In genomic region chr16:14405611-14406537, GRCh38 we compare ENCODE assay signal across 1 cellular context.
TF ChIP-seq lines count a peak whose summit lies in the region.

No MANE protein-coding gene starts in this region.

TF ChIP-seq in HepG2, 621 proteins besides CTCF, POLR2A, EP300 and RAD21 (continued from another document and continues in another):
- TF ChIP-seq ZNF446 (CRISPR knock-in tag; IDR thresholded peaks at IDR 0.05), result 0 out of 2 replicates have a peak, but pooled peaks have one; percentile 81
- TF ChIP-seq NFKBIZ (CRISPR knock-in tag; IDR thresholded peaks at IDR 0.05), result peak; percentile 36; the same call in 1 of the 2 replicates
- peak; percentile 28; the same call in 1 of the 2 replicates for TF ChIP-seq SATB2 (CRISPR knock-in tag; IDR thresholded peaks at IDR 0.05)
- TF ChIP-seq ZNF670 (CRISPR knock-in tag; IDR thresholded peaks at IDR 0.05; ENCODE audit: borderline replicate concordance), result peak; percentile 98
- peak; percentile 68 for TF ChIP-seq HNF4A (CRISPR knock-in tag; IDR thresholded peaks at IDR 0.05)
- TF ChIP-seq NFATC3 (CRISPR knock-in tag; IDR thresholded peaks at IDR 0.05), result no peak
- TF ChIP-seq BCL3 (CRISPR knock-in tag; IDR thresholded peaks at IDR 0.05), result peak; percentile 85; the same call in 1 of the 2 replicates
- TF ChIP-seq, protein P1, sequence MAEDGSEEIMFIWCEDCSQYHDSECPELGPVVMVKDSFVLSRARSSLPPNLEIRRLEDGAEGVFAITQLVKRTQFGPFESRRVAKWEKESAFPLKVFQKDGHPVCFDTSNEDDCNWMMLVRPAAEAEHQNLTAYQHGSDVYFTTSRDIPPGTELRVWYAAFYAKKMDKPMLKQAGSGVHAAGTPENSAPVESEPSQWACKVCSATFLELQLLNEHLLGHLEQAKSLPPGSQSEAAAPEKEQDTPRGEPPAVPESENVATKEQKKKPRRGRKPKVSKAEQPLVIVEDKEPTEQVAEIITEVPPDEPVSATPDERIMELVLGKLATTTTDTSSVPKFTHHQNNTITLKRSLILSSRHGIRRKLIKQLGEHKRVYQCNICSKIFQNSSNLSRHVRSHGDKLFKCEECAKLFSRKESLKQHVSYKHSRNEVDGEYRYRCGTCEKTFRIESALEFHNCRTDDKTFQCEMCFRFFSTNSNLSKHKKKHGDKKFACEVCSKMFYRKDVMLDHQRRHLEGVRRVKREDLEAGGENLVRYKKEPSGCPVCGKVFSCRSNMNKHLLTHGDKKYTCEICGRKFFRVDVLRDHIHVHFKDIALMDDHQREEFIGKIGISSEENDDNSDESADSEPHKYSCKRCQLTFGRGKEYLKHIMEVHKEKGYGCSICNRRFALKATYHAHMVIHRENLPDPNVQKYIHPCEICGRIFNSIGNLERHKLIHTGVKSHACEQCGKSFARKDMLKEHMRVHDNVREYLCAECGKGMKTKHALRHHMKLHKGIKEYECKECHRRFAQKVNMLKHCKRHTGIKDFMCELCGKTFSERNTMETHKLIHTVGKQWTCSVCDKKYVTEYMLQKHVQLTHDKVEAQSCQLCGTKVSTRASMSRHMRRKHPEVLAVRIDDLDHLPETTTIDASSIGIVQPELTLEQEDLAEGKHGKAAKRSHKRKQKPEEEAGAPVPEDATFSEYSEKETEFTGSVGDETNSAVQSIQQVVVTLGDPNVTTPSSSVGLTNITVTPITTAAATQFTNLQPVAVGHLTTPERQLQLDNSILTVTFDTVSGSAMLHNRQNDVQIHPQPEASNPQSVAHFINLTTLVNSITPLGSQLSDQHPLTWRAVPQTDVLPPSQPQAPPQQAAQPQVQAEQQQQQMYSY (CRISPR knock-in tag; IDR thresholded peaks at IDR 0.05), result peak; percentile 86
- peak; percentile 79 for TF ChIP-seq CREB3 (CRISPR knock-in tag; IDR thresholded peaks at IDR 0.05)
- peak; percentile 89 for TF ChIP-seq ZNF605 (CRISPR knock-in tag; IDR thresholded peaks at IDR 0.05)
- no peak for TF ChIP-seq SRSF4 (IDR thresholded peaks at IDR 0.05; ENCODE audit: low read depth, low read length, poor library complexity, severe bottlenecking)
- peak; percentile 82; the same call in 1 of the 2 replicates for TF ChIP-seq GZF1 (CRISPR knock-in tag; IDR thresholded peaks at IDR 0.05)
- TF ChIP-seq, protein P2, sequence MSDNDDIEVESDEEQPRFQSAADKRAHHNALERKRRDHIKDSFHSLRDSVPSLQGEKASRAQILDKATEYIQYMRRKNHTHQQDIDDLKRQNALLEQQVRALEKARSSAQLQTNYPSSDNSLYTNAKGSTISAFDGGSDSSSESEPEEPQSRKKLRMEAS (IDR thresholded peaks at IDR 0.05), result peak; percentile 92
- 0 out of 2 replicates have a peak, but pooled peaks have one; percentile 9 for TF ChIP-seq NFYB (CRISPR knock-in tag; IDR thresholded peaks at IDR 0.05)
- peak; percentile 35 for TF ChIP-seq ZNF331 (CRISPR knock-in tag; IDR thresholded peaks at IDR 0.05)
- TF ChIP-seq BORCS8-MEF2B (CRISPR knock-in tag; IDR thresholded peaks at IDR 0.05), result peak; percentile 92
- peak; percentile 99 for TF ChIP-seq ZNF747 (CRISPR knock-in tag; IDR thresholded peaks at IDR 0.05; ENCODE audit: borderline replicate concordance)
- peak; percentile 27; the same call in 1 of the 2 replicates for TF ChIP-seq ZNF263 (CRISPR knock-in tag; IDR thresholded peaks at IDR 0.05)
- peak; percentile 77; the same call in 1 of the 2 replicates for TF ChIP-seq BRF2 (CRISPR knock-in tag; IDR thresholded peaks at IDR 0.05)
- TF ChIP-seq CEBPB (IDR thresholded peaks at IDR 0.05; ENCODE audit: borderline replicate concordance, low read depth, low read length), result peak; percentile 55; the same call in 1 of the 2 replicates
- TF ChIP-seq, protein P3, sequence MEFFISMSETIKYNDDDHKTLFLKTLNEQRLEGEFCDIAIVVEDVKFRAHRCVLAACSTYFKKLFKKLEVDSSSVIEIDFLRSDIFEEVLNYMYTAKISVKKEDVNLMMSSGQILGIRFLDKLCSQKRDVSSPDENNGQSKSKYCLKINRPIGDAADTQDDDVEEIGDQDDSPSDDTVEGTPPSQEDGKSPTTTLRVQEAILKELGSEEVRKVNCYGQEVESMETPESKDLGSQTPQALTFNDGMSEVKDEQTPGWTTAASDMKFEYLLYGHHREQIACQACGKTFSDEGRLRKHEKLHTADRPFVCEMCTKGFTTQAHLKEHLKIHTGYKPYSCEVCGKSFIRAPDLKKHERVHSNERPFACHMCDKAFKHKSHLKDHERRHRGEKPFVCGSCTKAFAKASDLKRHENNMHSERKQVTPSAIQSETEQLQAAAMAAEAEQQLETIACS (CRISPR knock-in tag; IDR thresholded peaks at IDR 0.05), result peak; percentile 32; the same call in 1 of the 2 replicates
- TF ChIP-seq ZNF766 (CRISPR knock-in tag; IDR thresholded peaks at IDR 0.05; ENCODE audit: borderline replicate concordance), result peak; percentile 82
- TF ChIP-seq SIX1 (CRISPR knock-in tag; IDR thresholded peaks at IDR 0.05; ENCODE audit: borderline replicate concordance), result peak; percentile 39; the same call in 1 of the 2 replicates
- TF ChIP-seq HDAC1 (CRISPR knock-in tag; IDR thresholded peaks at IDR 0.05), result peak; percentile 97
- TF ChIP-seq RARG (CRISPR knock-in tag; IDR thresholded peaks at IDR 0.05; ENCODE audit: low read depth), result no peak
- 0 out of 2 replicates have a peak, but pooled peaks have one; percentile 85 for TF ChIP-seq ISX (CRISPR knock-in tag; conservative IDR thresholded peaks at IDR 0.05)
- peak; percentile 69; the same call in 1 of the 2 replicates for TF ChIP-seq KLF12 (CRISPR knock-in tag; IDR thresholded peaks at IDR 0.05; ENCODE audit: borderline replicate concordance)
- TF ChIP-seq ZNF205 (CRISPR knock-in tag; IDR thresholded peaks at IDR 0.05), result no peak
- TF ChIP-seq ARNT (IDR thresholded peaks at IDR 0.05), result no peak
- peak; percentile 95 for TF ChIP-seq ZNF232 (CRISPR knock-in tag; IDR thresholded peaks at IDR 0.05; ENCODE audit: borderline replicate concordance)
- TF ChIP-seq, protein P4, sequence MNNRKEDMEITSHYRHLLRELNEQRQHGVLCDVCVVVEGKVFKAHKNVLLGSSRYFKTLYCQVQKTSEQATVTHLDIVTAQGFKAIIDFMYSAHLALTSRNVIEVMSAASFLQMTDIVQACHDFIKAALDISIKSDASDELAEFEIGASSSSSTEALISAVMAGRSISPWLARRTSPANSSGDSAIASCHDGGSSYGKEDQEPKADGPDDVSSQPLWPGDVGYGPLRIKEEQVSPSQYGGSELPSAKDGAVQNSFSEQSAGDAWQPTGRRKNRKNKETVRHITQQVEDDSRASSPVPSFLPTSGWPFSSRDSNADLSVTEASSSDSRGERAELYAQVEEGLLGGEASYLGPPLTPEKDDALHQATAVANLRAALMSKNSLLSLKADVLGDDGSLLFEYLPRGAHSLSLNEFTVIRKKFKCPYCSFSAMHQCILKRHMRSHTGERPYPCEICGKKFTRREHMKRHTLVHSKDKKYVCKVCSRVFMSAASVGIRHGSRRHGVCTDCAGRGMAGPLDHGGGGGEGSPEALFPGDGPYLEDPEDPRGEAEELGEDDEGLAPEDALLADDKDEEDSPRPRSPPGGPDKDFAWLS (CRISPR knock-in tag; IDR thresholded peaks at IDR 0.05; ENCODE audit: borderline replicate concordance), result no peak
- peak; percentile 95 for TF ChIP-seq ZMAT3 (CRISPR knock-in tag; conservative IDR thresholded peaks at IDR 0.05)
- TF ChIP-seq PRDM10 (CRISPR knock-in tag; IDR thresholded peaks at IDR 0.05; ENCODE audit: low read depth), result peak; percentile 27; the same call in 1 of the 2 replicates
- peak; percentile 29; the same call in 1 of the 2 replicates for TF ChIP-seq LCORL (IDR thresholded peaks at IDR 0.05)
- peak; percentile 90 for TF ChIP-seq LCORL (CRISPR knock-in tag; IDR thresholded peaks at IDR 0.05)
- peak; percentile 56; the same call in 1 of the 2 replicates for TF ChIP-seq SIN3A (IDR thresholded peaks at IDR 0.05; ENCODE audit: borderline replicate concordance, low read depth, low read length)
- TF ChIP-seq DNMT1 (CRISPR knock-in tag; IDR thresholded peaks at IDR 0.05), result peak; percentile 96
- TF ChIP-seq, protein P5, sequence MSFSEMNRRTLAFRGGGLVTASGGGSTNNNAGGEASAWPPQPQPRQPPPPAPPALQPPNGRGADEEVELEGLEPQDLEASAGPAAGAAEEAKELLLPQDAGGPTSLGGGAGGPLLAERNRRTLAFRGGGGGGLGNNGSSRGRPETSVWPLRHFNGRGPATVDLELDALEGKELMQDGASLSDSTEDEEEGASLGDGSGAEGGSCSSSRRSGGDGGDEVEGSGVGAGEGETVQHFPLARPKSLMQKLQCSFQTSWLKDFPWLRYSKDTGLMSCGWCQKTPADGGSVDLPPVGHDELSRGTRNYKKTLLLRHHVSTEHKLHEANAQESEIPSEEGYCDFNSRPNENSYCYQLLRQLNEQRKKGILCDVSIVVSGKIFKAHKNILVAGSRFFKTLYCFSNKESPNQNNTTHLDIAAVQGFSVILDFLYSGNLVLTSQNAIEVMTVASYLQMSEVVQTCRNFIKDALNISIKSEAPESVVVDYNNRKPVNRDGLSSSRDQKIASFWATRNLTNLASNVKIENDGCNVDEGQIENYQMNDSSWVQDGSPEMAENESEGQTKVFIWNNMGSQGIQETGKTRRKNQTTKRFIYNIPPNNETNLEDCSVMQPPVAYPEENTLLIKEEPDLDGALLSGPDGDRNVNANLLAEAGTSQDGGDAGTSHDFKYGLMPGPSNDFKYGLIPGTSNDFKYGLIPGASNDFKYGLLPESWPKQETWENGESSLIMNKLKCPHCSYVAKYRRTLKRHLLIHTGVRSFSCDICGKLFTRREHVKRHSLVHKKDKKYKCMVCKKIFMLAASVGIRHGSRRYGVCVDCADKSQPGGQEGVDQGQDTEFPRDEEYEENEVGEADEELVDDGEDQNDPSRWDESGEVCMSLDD (CRISPR knock-in tag; IDR thresholded peaks at IDR 0.05; ENCODE audit: borderline replicate concordance), result peak; percentile 82; the same call in 1 of the 2 replicates
- peak; percentile 69; the same call in 1 of the 2 replicates for TF ChIP-seq ZNF251 (CRISPR knock-in tag; IDR thresholded peaks at IDR 0.05)
- TF ChIP-seq THAP8 (CRISPR knock-in tag; IDR thresholded peaks at IDR 0.05; ENCODE audit: borderline replicate concordance), result peak; percentile 87; the same call in 1 of the 2 replicates
- TF ChIP-seq MED13 (CRISPR knock-in tag; IDR thresholded peaks at IDR 0.05), result peak; percentile 66; the same call in 1 of the 2 replicates
- no peak for TF ChIP-seq SAFB2 (CRISPR knock-in tag; IDR thresholded peaks at IDR 0.05; ENCODE audit: borderline replicate concordance, low read depth)
- peak; percentile 94 for TF ChIP-seq ZSCAN31 (CRISPR knock-in tag; IDR thresholded peaks at IDR 0.05; ENCODE audit: low read depth)
- peak; percentile 24; the same call in 1 of the 2 replicates for TF ChIP-seq HNF4G (IDR thresholded peaks at IDR 0.05; ENCODE audit: borderline replicate concordance, low read depth, low read length)
- TF ChIP-seq HNF4G (CRISPR knock-in tag; IDR thresholded peaks at IDR 0.05; ENCODE audit: borderline replicate concordance, low read depth), result no peak; the same call in 1 of the 2 replicates
- TF ChIP-seq NRL (CRISPR knock-in tag; IDR thresholded peaks at IDR 0.05; ENCODE audit: borderline replicate concordance), result peak; percentile 90
- peak; percentile 66; the same call in 1 of the 2 replicates for TF ChIP-seq ZBTB38 (CRISPR knock-in tag; IDR thresholded peaks at IDR 0.05)
- no peak; the same call in 1 of the 2 replicates for TF ChIP-seq REL (CRISPR knock-in tag; conservative IDR thresholded peaks at IDR 0.05)
